Comparison of ENCODE assay signal across 10 cellular contexts in genomic region chr15:63256433-63256884, GRCh38. TPM values are rescaled to one million over a fixed set of nuclear protein-coding genes. Genes with fewer than 3 reads are reported as not detected.
DNase-seq lines count a peak whose midpoint lies in the region; ATAC-seq, FAIRE-seq and TF ChIP-seq lines count a peak whose summit lies in the region.
"Had no signal": no experiment of that assay in that cellular context is flagged by ENCODE, and none has a peak within 500 bp of the region (broad histone marks: within the 10 kb centered on the region; RNA-seq: fewer than 3 reads in every experiment).

No MANE protein-coding gene starts in this region.

- intact Hi-C loops in PC-9 (cut with micrococcal nuclease; ENCODE audit: unreplicated experiment) = no loop called here

- no peaks in the 10 kb centered on the region for H3K9me3 ChIP-seq in PC-9 (ENCODE audit: insufficient read depth, low read depth)
- H3K9me3 ChIP-seq: transverse colon had no signal

- H3K4me1 ChIP-seq in PC-9 (replicated peaks; ENCODE audit: insufficient read depth) = peaks cover 12% of the 10 kb centered on the region
- H3K4me1 ChIP-seq: transverse colon had no signal

- peak overlapping the region; percentile 85 for H3K27ac Mint-ChIP-seq in neural crest cell (ENCODE audit: unreplicated experiment)
- no peak overlapping the region for H3K27ac Mint-ChIP-seq in activated CD8-positive, alpha-beta memory T cell treated with anti-CD3 and anti-CD28 coated beads, Interleukin-2, amount 10 ng/mL, durations not matched to agents 7 days and 5 days

- TF ChIP-seq CTCF in PC-9 (conservative IDR thresholded peaks at IDR 0.05) = no peak
- TF ChIP-seq CTCF in neural crest cell (conservative IDR thresholded peaks at IDR 0.05) = no peak

- no peak for ATAC-seq in HG02588 (IDR thresholded peaks at IDR 0.05; ENCODE audit: unreplicated experiment)
- no peak for ATAC-seq in activated CD8-positive, alpha-beta memory T cell treated with anti-CD3 and anti-CD28 coated beads, Interleukin-2, amount 10 ng/mL, durations not matched to agents 7 days and 5 days

- no peaks in the 10 kb centered on the region for H3K27me3 Mint-ChIP-seq in neural crest cell (ENCODE audit: low read depth)
- no peaks in the 10 kb centered on the region for H3K27me3 Mint-ChIP-seq in activated CD8-positive, alpha-beta memory T cell treated with anti-CD3 and anti-CD28 coated beads, Interleukin-2, amount 10 ng/mL, durations not matched to agents 7 days and 5 days

- no peaks in the 10 kb centered on the region for H3K27me3 ChIP-seq in PC-9 (ENCODE audit: insufficient read depth, low read depth)
- H3K27me3 ChIP-seq: transverse colon had no signal

- no peaks in the 10 kb centered on the region for H3K79me2 ChIP-seq in PC-9 (ENCODE audit: low read depth)

- no peaks in the 10 kb centered on the region for H3K9me3 Mint-ChIP-seq in neural crest cell
- H3K9me3 Mint-ChIP-seq in activated CD8-positive, alpha-beta memory T cell treated with anti-CD3 and anti-CD28 coated beads, Interleukin-2, amount 10 ng/mL, durations not matched to agents 7 days and 5 days (ENCODE audit: low read depth) = no peaks in the 10 kb centered on the region

- no peaks in the 10 kb centered on the region for H3K9me2 ChIP-seq in PC-9 (ENCODE audit: insufficient read depth)

- H3F3A ChIP-seq in PC-9 (ENCODE audit: insufficient read depth, low read depth) = no peaks in the 10 kb centered on the region

- H2AFZ ChIP-seq in PC-9 = no peak overlapping the region

- peaks cover 19% of the 10 kb centered on the region for H3K36me3 Mint-ChIP-seq in neural crest cell (ENCODE audit: low read depth)
- H3K36me3 Mint-ChIP-seq in activated CD8-positive, alpha-beta memory T cell treated with anti-CD3 and anti-CD28 coated beads, Interleukin-2, amount 10 ng/mL, durations not matched to agents 7 days and 5 days = peaks cover 49% of the 10 kb centered on the region

- POLR2A ChIA-PET in PC-9 (lab: Charles Lee; ENCODE audit: unreplicated experiment) = interaction anchor here (0.6 to 0.7 kb wide), 2 partner anchors 55 to 118 kb away, joined by 3 to 4 read pairs; no protein-coding TSS in a partner anchor

- H4K20me1 ChIP-seq in PC-9 (ENCODE audit: insufficient read depth) = no peaks in the 10 kb centered on the region

- no peak for TF ChIP-seq POLR2A in erythroblast (IDR thresholded peaks at IDR 0.05; ENCODE audit: low read length)

- FAIRE-seq in endometrium (lab: Jason Lieb, UNC) = peak; percentile 35

- H3K4me2 ChIP-seq in PC-9 = no peak overlapping the region

- CTCF ChIA-PET in PC-9 (lab: Charles Lee) = interaction anchor here (0.7 kb wide), 1 partner anchor 15 kb away, joined by 7 read pairs; no protein-coding TSS in a partner anchor
- CTCF ChIA-PET in activated CD8-positive, alpha-beta memory T cell treated with anti-CD3 and anti-CD28 coated beads, Interleukin-2, amount 10 ng/mL, durations not matched to agents 7 days and 5 days (lab: Charles Lee) = interaction anchor here (0.6 kb wide), 1 partner anchor 1429 kb away, joined by 3 read pairs; no protein-coding TSS in a partner anchor

- H3K27ac ChIP-seq in PC-9 = 0 out of 2 replicates have a peak overlapping the region, but pooled peaks have one; percentile 24
- H3K27ac ChIP-seq in substantia nigra (ENCODE audit: low read depth, low read length, poor library complexity, severe bottlenecking) = no peak overlapping the region
- H3K27ac ChIP-seq: transverse colon had no signal

- BruUV-seq in PC-9 (replicated peaks; lab: Mats Ljungman, UMichigan) = no TSS peak

- DNase-seq in GM04504 (ENCODE audit: low read depth) (peak; percentile 51), PC-9 (peak in 1 of 2 experiments; percentile 62), neural crest cell (ENCODE audit: low read depth, low spot score) (no peak), erythroblast (lab: John Stamatoyannopoulos, UW) (no peak), substantia nigra (lab: John Stamatoyannopoulos, UW) (no peak)
- DNase-seq in activated CD8-positive, alpha-beta memory T cell treated with anti-CD3 and anti-CD28 coated beads, Interleukin-2, amount 10 ng/mL, durations not matched to agents 7 days and 5 days = no peak
- DNase-seq: central memory CD4-positive, alpha-beta T cell; transverse colon had no signal

- peak overlapping the region; percentile 45 for H3K4me3 Mint-ChIP-seq in neural crest cell
- no peak overlapping the region for H3K4me3 Mint-ChIP-seq in activated CD8-positive, alpha-beta memory T cell treated with anti-CD3 and anti-CD28 coated beads, Interleukin-2, amount 10 ng/mL, durations not matched to agents 7 days and 5 days

- peaks cover 29% of the 10 kb centered on the region for H3K4me1 Mint-ChIP-seq in neural crest cell
- H3K4me1 Mint-ChIP-seq in activated CD8-positive, alpha-beta memory T cell treated with anti-CD3 and anti-CD28 coated beads, Interleukin-2, amount 10 ng/mL, durations not matched to agents 7 days and 5 days = peaks cover 4% of the 10 kb centered on the region

- peaks cover 8% of the 10 kb centered on the region; the same call in 1 of the 2 replicates for H3K36me3 ChIP-seq in PC-9 (ENCODE audit: low read depth)

- H3K4me3 ChIP-seq in PC-9 = no peak overlapping the region
- H3K4me3 ChIP-seq: transverse colon had no signal

RNA-seq across cellular contexts. Expression of gene APH1B, which starts 20.9 kb away (rescaled TPM):
- total RNA-seq in PC-9 (2021) (4.9 and 5.8 TPM in 2 replicates), neural crest cell (18.1 and 18.5 TPM in 2 replicates)
- 10 to 100 TPM; 12.3 to 13.0 TPM for total RNA-seq in activated CD8-positive, alpha-beta memory T cell treated with anti-CD3 and anti-CD28 coated beads, Interleukin-2, amount 10 ng/mL, durations not matched to agents 7 days and 5 days
